Comparison of ENCODE assay signal across 30 cellular contexts in genomic region chr10:8581521-8582225, GRCh38.
DNase-seq lines count a peak whose midpoint lies in the region; TF ChIP-seq lines count a peak whose summit lies in the region.
"Had no signal": no experiment of that assay in that cellular context is flagged by ENCODE, and none has a peak within 500 bp of the region (broad histone marks: within the 10 kb centered on the region; RNA-seq: fewer than 3 reads in every experiment).

No MANE protein-coding gene starts in this region.

- DNase-seq in NCI-H2227 (lab: John Stamatoyannopoulos, UW; ENCODE audit: unreplicated experiment) (peak; percentile 0), NCI-H2227 treated with DMSO at 0.1 percent for 48 hours (lab: John Stamatoyannopoulos, UW) (no peak), PC-9 (peak; percentile 67 to 91), epithelial cell of proximal tubule (ENCODE audit: low read depth) (peak; percentile 75), renal cortical epithelial cell (ENCODE audit: low read depth) (peak; percentile 68), SW 1271 (lab: John Stamatoyannopoulos, UW) (no peak), T-helper 9 cell (no peak), NCI-H510A treated with DMSO at 0.1 percent for 48 hours (lab: John Stamatoyannopoulos, UW) (no peak)
- DNase-seq: activated CD4-positive, alpha-beta T cell treated with anti-CD3 and anti-CD28 coated beads, Interleukin-2, amount 10 ng/mL, durations not matched to agents 7 days and 5 days; activated gamma-delta T cell; activated naive CD8-positive, alpha-beta T cell treated with anti-CD3 and anti-CD28 coated beads for 36 hours; anterior cingulate cortex; C1 segment of cervical spinal cord; effector memory CD8-positive, alpha-beta T cell; GDM1; head of caudate nucleus; kidney glomerular epithelial cell; lower lobe of right lung; natural killer cell; NCI-H1092 treated with DMSO at 0.1 percent for 48 hours; NCI-H187; NCI-H2171; NCI-H526; OCI-M1; stimulated activated naive B cell treated with anti-CD40 and anti-IgM and Interleukin-4, amounts not matched to agents 10 μg/mL and 1 μg/mL and 100 μg/mL, for 72 hours had no signal

- CTCF ChIA-PET in PC-9 (lab: Charles Lee): no interaction called here

- H3K27ac ChIP-seq in PC-9: peak overlapping the region; percentile 92
- H3K27ac ChIP-seq: 22Rv1, coronary artery, lower lobe of right lung, suprapubic skin, VCaP had no signal

- no peaks in the 10 kb centered on the region for H4K20me1 ChIP-seq in PC-9 (ENCODE audit: insufficient read depth)

- H3K27me3 ChIP-seq in PC-9 (ENCODE audit: insufficient read depth, low read depth): no peaks in the 10 kb centered on the region
- H3K27me3 ChIP-seq: suprapubic skin had no signal

- TF ChIP-seq CTCF in PC-9 (conservative IDR thresholded peaks at IDR 0.05): no peak
- no peak for TF ChIP-seq CTCF in epithelial cell of proximal tubule (conservative IDR thresholded peaks at IDR 0.05; ENCODE audit: low read depth, low read length)

- peak overlapping the region; percentile 67 for H3K4me2 ChIP-seq in PC-9

- no peaks in the 10 kb centered on the region for H3K79me2 ChIP-seq in PC-9 (ENCODE audit: low read depth)

- H2AFZ ChIP-seq in PC-9: peak overlapping the region; percentile 68

- no peaks in the 10 kb centered on the region; the same call in 1 of the 2 replicates for H3K9me3 ChIP-seq in PC-9 (ENCODE audit: insufficient read depth, low read depth)
- H3K9me3 ChIP-seq: lower lobe of right lung, suprapubic skin had no signal

- POLR2A ChIA-PET in PC-9 (lab: Charles Lee; ENCODE audit: unreplicated experiment): interaction anchor here (0.5 to 0.7 kb wide), 4 partner anchors 38 to 153 kb away, joined by 3 to 8 read pairs (median 3); no protein-coding TSS in a partner anchor

- intact Hi-C loops in PC-9 (cut with micrococcal nuclease; ENCODE audit: unreplicated experiment): loop anchor here (1.0 to 5.0 kb wide), 6 partner anchors 39 to 529 kb away; partner anchors contain the start of gene GATA3

- no TSS peak for BruUV-seq in PC-9 (replicated peaks; lab: Mats Ljungman, UMichigan)

- H3K9me2 ChIP-seq in PC-9 (ENCODE audit: insufficient read depth): no peaks in the 10 kb centered on the region

- peaks cover 20% of the 10 kb centered on the region for H3F3A ChIP-seq in PC-9 (ENCODE audit: insufficient read depth, low read depth)

- H3K4me3 ChIP-seq in PC-9 (peak overlapping the region; percentile 26; the same call in 1 of the 2 replicates), epithelial cell of proximal tubule (ENCODE audit: low read depth, low read length) (no peak overlapping the region)
- H3K4me3 ChIP-seq: coronary artery, K562, lower lobe of right lung, suprapubic skin had no signal

- H3K4me1 ChIP-seq in PC-9 (replicated peaks; ENCODE audit: insufficient read depth): peaks cover 34% of the 10 kb centered on the region
- H3K4me1 ChIP-seq: lower lobe of right lung had no signal

- no peaks in the 10 kb centered on the region for H3K36me3 ChIP-seq in PC-9 (ENCODE audit: low read depth)
- H3K36me3 ChIP-seq: lower lobe of right lung, suprapubic skin had no signal

Comparison
In these comparisons a context has a peak if more than half of its experiments do, and no peak if none do; other contexts are left out.
1. DNase-seq: peak in NCI-H2227 (single experiment), PC-9 (2 of 2), epithelial cell of proximal tubule (single experiment) and renal cortical epithelial cell (single experiment); none in NCI-H2227 treated with DMSO at 0.1 percent for 48 hours (single experiment), SW 1271 (0 of 2), T-helper 9 cell (single experiment) and NCI-H510A treated with DMSO at 0.1 percent for 48 hours (single experiment).